ENCODE assay signal across 1 cellular context in genomic region chr6:134605034-134605433, GRCh38.
A peak's percentile ranks its signal among the peaks of the same experiment; 100 is the strongest.
TF ChIP-seq lines count a peak whose summit lies in the region.

No MANE protein-coding gene starts in this region.

TF ChIP-seq in K562, 482 proteins besides CTCF, POLR2A, EP300 and RAD21 (continued from another document):
- TF ChIP-seq VEZF1 (CRISPR knock-in tag; IDR thresholded peaks at IDR 0.05) (no peak), HDAC3 (IDR thresholded peaks at IDR 0.05; ENCODE audit: borderline replicate concordance, partially characterized antibody) (no peak), BRF1 (IDR thresholded peaks at IDR 0.05; ENCODE audit: borderline replicate concordance, extremely low read depth, insufficient read length) (no peak), PHF8 (IDR thresholded peaks at IDR 0.05; ENCODE audit: borderline replicate concordance, low read length) (no peak), MEIS2 (IDR thresholded peaks at IDR 0.05; ENCODE audit: partially characterized antibody) (peak; percentile 46), KLF13 (tag; IDR thresholded peaks at IDR 0.05; ENCODE audit: borderline replicate concordance, low read depth) (no peak), SRSF1 (IDR thresholded peaks at IDR 0.05; ENCODE audit: low read depth, low read length) (no peak), SIN3B (IDR thresholded peaks at IDR 0.05; ENCODE audit: low read depth) (no peak), POLR3G (IDR thresholded peaks at IDR 0.05; ENCODE audit: extremely low read depth, insufficient read length, insufficient replicate concordance) (no peak), SOX6 (IDR thresholded peaks at IDR 0.05) (peak; percentile 39; the same call in 1 of the 2 replicates), CCNT2 (IDR thresholded peaks at IDR 0.05; ENCODE audit: borderline replicate concordance, extremely low read depth, insufficient read length, low read depth, low read length) (no peak), TFE3 (CRISPR knock-in tag; IDR thresholded peaks at IDR 0.05) (no peak), OTX1 (CRISPR knock-in tag; IDR thresholded peaks at IDR 0.05) (no peak), TEAD4 (IDR thresholded peaks at IDR 0.05; ENCODE audit: low read length) (peak; percentile 37; the same call in 1 of the 2 replicates), TEAD4 (CRISPR knock-in tag; IDR thresholded peaks at IDR 0.05; ENCODE audit: borderline replicate concordance) (no peak), PTTG1 (tag; IDR thresholded peaks at IDR 0.05; ENCODE audit: low read depth) (no peak), ARID1B (IDR thresholded peaks at IDR 0.05) (peak; percentile 74), MTA1 (IDR thresholded peaks at IDR 0.05; ENCODE audit: borderline replicate concordance) (no peak), SMARCC2 (IDR thresholded peaks at IDR 0.05; ENCODE audit: low read depth) (no peak), FOXA1 (IDR thresholded peaks at IDR 0.05; ENCODE audit: borderline replicate concordance) (no peak), KLF10 (CRISPR knock-in tag; IDR thresholded peaks at IDR 0.05) (no peak), SMARCE1 (IDR thresholded peaks at IDR 0.05) (peak; percentile 33; the same call in 1 of the 2 replicates)
TF ChIP-seq in K562: peak in this region for 16.
